ENCODE assay signal across 8 cellular contexts in genomic region chr19:21474671-21475181, GRCh38. TPM values are rescaled to one million over a fixed set of nuclear protein-coding genes. Genes with fewer than 3 reads are reported as not detected.
DNase-seq lines count a peak whose midpoint lies in the region; ATAC-seq and TF ChIP-seq lines count a peak whose summit lies in the region.

No MANE protein-coding gene starts in this region.

- H3K27ac Mint-ChIP-seq in CD4-positive, alpha-beta memory T cell, result no peak overlapping the region
- H3K27ac Mint-ChIP-seq in IgD-negative memory B cell, result no peak overlapping the region

- no peaks in the 10 kb centered on the region for H3K9me3 ChIP-seq in CD4-positive, alpha-beta memory T cell (ENCODE audit: control insufficient read depth in 1 of 2, low read length in 2 of 2)
- H3K9me3 ChIP-seq in mucosa of descending colon, result no peaks in the 10 kb centered on the region

- DNase-seq in CD4-positive, alpha-beta memory T cell, result peak; percentile 48 to 75 (median 69)
- peak; percentile 91 for DNase-seq in activated CD8-positive, alpha-beta memory T cell treated with anti-CD3 and anti-CD28 coated beads, Interleukin-2, amount 50 U/mL, for 48 hours
- DNase-seq in epithelial cell of esophagus (ENCODE audit: low read depth) (peak; percentile 24), mucosa of descending colon (peak; percentile 70 to 87 (median 80))
- DNase-seq in stimulated activated CD8-positive, alpha-beta memory T cell treated with anti-CD3 and anti-CD28 coated beads, Interleukin-15, amount 100 ng/mL, for 1 hour (ENCODE audit: low read depth), result peak; percentile 60

- POLR2A ChIA-PET in CD4-positive, alpha-beta memory T cell (lab: Charles Lee; ENCODE audit: partially characterized antibody), result no interaction called here

- H3K27me3 ChIP-seq in CD4-positive, alpha-beta memory T cell (ENCODE audit: insufficient read depth, low read length), result no peaks in the 10 kb centered on the region

- ATAC-seq in mucosa of descending colon (peak; percentile 96), GM18861 (IDR thresholded peaks at IDR 0.05; ENCODE audit: unreplicated experiment) (no peak), HG03342 (IDR thresholded peaks at IDR 0.05; ENCODE audit: unreplicated experiment) (no peak)

- CTCF ChIA-PET in CD4-positive, alpha-beta memory T cell (lab: Charles Lee; ENCODE audit: partially characterized antibody), result interaction anchor here (0.9 to 1.6 kb wide), 2 partner anchors 8 to 10 kb away, joined by 3 to 4 read pairs; no protein-coding TSS in a partner anchor

- H3K4me3 ChIP-seq in CD4-positive, alpha-beta memory T cell (ENCODE audit: low read length in 2 of 2), result peak overlapping the region in 1 of 2 donors; percentile 27
- peak overlapping the region; percentile 14 for H3K4me3 ChIP-seq in epithelial cell of esophagus (ENCODE audit: low read length)
- no peak overlapping the region for H3K4me3 ChIP-seq in mucosa of descending colon

- H3K4me3 Mint-ChIP-seq in CD4-positive, alpha-beta memory T cell, result peak overlapping the region; percentile 21 to 75 (median 65)
- H3K4me3 Mint-ChIP-seq in IgD-negative memory B cell, result peak overlapping the region; percentile 44 to 86 (median 48)

- TF ChIP-seq CTCF in epithelial cell of esophagus (IDR thresholded peaks at IDR 0.05; ENCODE audit: insufficient read depth, low read depth, low read length, missing control alignments), result no peak
- no peak for TF ChIP-seq CTCF in mucosa of descending colon (IDR thresholded peaks at IDR 0.05)

- peaks cover 0 to 9% (median 0%) of the 10 kb centered on the region in 8 donors for H3K9me3 Mint-ChIP-seq in CD4-positive, alpha-beta memory T cell
- H3K9me3 Mint-ChIP-seq in IgD-negative memory B cell, result peaks cover 0 to 4% (median 3%) of the 10 kb centered on the region in 3 donors

- no peaks in the 10 kb centered on the region for H3K36me3 Mint-ChIP-seq in CD4-positive, alpha-beta memory T cell
- peaks cover 2% of the 10 kb centered on the region for H3K36me3 Mint-ChIP-seq in IgD-negative memory B cell

- peaks cover 0 to 8% of the 10 kb centered on the region in 2 donors for H3K27me3 Mint-ChIP-seq in CD4-positive, alpha-beta memory T cell
- H3K27me3 Mint-ChIP-seq in IgD-negative memory B cell, result peaks cover 5% of the 10 kb centered on the region

- peaks cover 1 to 11% (median 5%) of the 10 kb centered on the region in 4 donors for H3K4me1 Mint-ChIP-seq in CD4-positive, alpha-beta memory T cell
- H3K4me1 Mint-ChIP-seq in IgD-negative memory B cell, result peaks cover 0 to 3% (median 3%) of the 10 kb centered on the region in 3 donors

- no peak overlapping the region for H3K27ac ChIP-seq in CD4-positive, alpha-beta memory T cell (ENCODE audit: low read depth, low read length)

- H3K4me1 ChIP-seq in CD4-positive, alpha-beta memory T cell (ENCODE audit: insufficient read depth, low read length), result peaks cover 9% of the 10 kb centered on the region
- peaks cover 3% of the 10 kb centered on the region for H3K4me1 ChIP-seq in mucosa of descending colon (ENCODE audit: low read depth)

- no peaks in the 10 kb centered on the region for H3K36me3 ChIP-seq in CD4-positive, alpha-beta memory T cell (ENCODE audit: insufficient read depth, low read length)
- no peaks in the 10 kb centered on the region for H3K36me3 ChIP-seq in mucosa of descending colon (ENCODE audit: low read depth)

- intact Hi-C loops in CD4-positive, alpha-beta memory T cell (cut with micrococcal nuclease), result no loop called here
- intact Hi-C loops in mucosa of descending colon (cut with DNase I, micrococcal nuclease), result no loop called here

RNA-seq across cellular contexts. Expression of gene ZNF429, which starts 30.7 kb away (rescaled TPM):
- total RNA-seq in CD4-positive, alpha-beta memory T cell, result 10 to 100 TPM; 27.9 to 31.9 TPM
- polyA plus RNA-seq in CD4-positive, alpha-beta memory T cell, result 10 to 100 TPM; 24.7 to 32.9 TPM
- polyA plus RNA-seq in IgD-negative memory B cell, result 31.5 TPM
- total RNA-seq in mucosa of descending colon, result 10 to 100 TPM; 16.5 to 18.7 (median 16.6) TPM

Comparison
In these comparisons a context has a peak if more than half of its experiments do, and no peak if none do; other contexts are left out.
1. DNase-seq: peak in every context shown above with its lines; median percentile 91 in activated CD8-positive, alpha-beta memory T cell treated with anti-CD3 and anti-CD28 coated beads, Interleukin-2, amount 50 U/mL, for 48 hours; 80 in mucosa of descending colon; 69 in CD4-positive, alpha-beta memory T cell; 60 in stimulated activated CD8-positive, alpha-beta memory T cell treated with anti-CD3 and anti-CD28 coated beads, Interleukin-15, amount 100 ng/mL, for 1 hour; 24 in epithelial cell of esophagus.